Comparison of ENCODE assay signal across 8 cellular contexts in genomic region chr14:49767473-49768300, GRCh38. TPM values are rescaled to one million over a fixed set of nuclear protein-coding genes. Genes with fewer than 3 reads are reported as not detected.
DNase-seq lines count a peak whose midpoint lies in the region; ATAC-seq and FAIRE-seq lines count a peak whose summit lies in the region.

TSS of gene KLHDC2 (plus strand) at chr14:49768153. CDS start at chr14:49768469, 316 bp downstream.

- H3K27me3 Mint-ChIP-seq in T-helper 1 cell treated with Interleukin-12 subunit alpha and Interleukin-12 subunit beta and Interleukin-4 antibody, amounts not matched to agents 30 μg/mL and 1 μg/mL, for 36 hours (ENCODE audit: low read depth) = no peaks in the 10 kb centered on the region

- DNase-seq in NCI-H146 (lab: John Stamatoyannopoulos, UW) = peak; percentile 89
- DNase-seq in amniotic stem cell (lab: John Stamatoyannopoulos, UW) = peak; percentile 75
- peak; percentile 95 for DNase-seq in left ventricle myocardium superior
- DNase-seq in pulmonary artery endothelial cell (ENCODE audit: low read depth, low spot score) = peak; percentile 68
- peak; percentile 97 for DNase-seq in urothelium cell line (ENCODE audit: low spot score)

- H3K4me1 Mint-ChIP-seq in T-helper 1 cell treated with Interleukin-12 subunit alpha and Interleukin-12 subunit beta and Interleukin-4 antibody, amounts not matched to agents 30 μg/mL and 1 μg/mL, for 36 hours (ENCODE audit: low read depth) = peaks cover 20% of the 10 kb centered on the region

- H3K27ac Mint-ChIP-seq in T-helper 1 cell treated with Interleukin-12 subunit alpha and Interleukin-12 subunit beta and Interleukin-4 antibody, amounts not matched to agents 30 μg/mL and 1 μg/mL, for 36 hours = peak within 1 kb of the TSS; percentile 100

- no peak for FAIRE-seq in urothelium cell line (lab: Jason Lieb, UNC)

- intact Hi-C loops in left ventricle myocardium superior (cut with micrococcal nuclease) = loop anchor here (10.0 kb wide), 1 partner anchor 133 kb away; the partner anchor contains the start of gene DNAAF2

- no peaks in the 10 kb centered on the region for H3K9me3 Mint-ChIP-seq in T-helper 1 cell treated with Interleukin-12 subunit alpha and Interleukin-12 subunit beta and Interleukin-4 antibody, amounts not matched to agents 30 μg/mL and 1 μg/mL, for 36 hours

- H3K36me3 Mint-ChIP-seq in T-helper 1 cell treated with Interleukin-12 subunit alpha and Interleukin-12 subunit beta and Interleukin-4 antibody, amounts not matched to agents 30 μg/mL and 1 μg/mL, for 36 hours (ENCODE audit: low read depth) = peaks cover 6% of the 10 kb centered on the region

- peak; percentile 94 for ATAC-seq in GM18498 (IDR thresholded peaks at IDR 0.05; ENCODE audit: unreplicated experiment)
- peak; percentile 87 for ATAC-seq in HG02884 (IDR thresholded peaks at IDR 0.05; ENCODE audit: unreplicated experiment)
- peak; percentile 96 for ATAC-seq in left ventricle myocardium superior

- H3K4me3 Mint-ChIP-seq in T-helper 1 cell treated with Interleukin-12 subunit alpha and Interleukin-12 subunit beta and Interleukin-4 antibody, amounts not matched to agents 30 μg/mL and 1 μg/mL, for 36 hours = peak within 1 kb of the TSS; percentile 96

RNA-seq across cellular contexts. Expression of gene KLHDC2, which starts in this region (rescaled TPM):
- total RNA-seq in left ventricle myocardium superior (85.5 TPM), pulmonary artery endothelial cell (65.6 and 75.8 TPM in 2 replicates)

Comparison
In these comparisons a context has a peak if more than half of its experiments do, and no peak if none do; other contexts are left out.
1. Peak in every context shown above with its lines: DNase-seq and ATAC-seq.